13 cellular contexts compared by ENCODE assay signal in genomic region chr17:14048169-14048568, GRCh38. TPM values are rescaled to one million over a fixed set of nuclear protein-coding genes. Genes with fewer than 3 reads are reported as not detected.
DNase-seq lines count a peak whose midpoint lies in the region; ATAC-seq, FAIRE-seq and TF ChIP-seq lines count a peak whose summit lies in the region.
"Had no signal": no experiment of that assay in that cellular context is flagged by ENCODE, and none has a peak within 500 bp of the region (broad histone marks: within the 10 kb centered on the region; RNA-seq: fewer than 3 reads in every experiment).

No MANE protein-coding gene starts in this region.

- CTCF ChIA-PET in HepG2 (lab: Yijun Ruan, JAX; ENCODE audit: low intra/inter-chr PET ratio, low total read pairs) = no interaction called here

- H3K9ac ChIP-seq in DND-41 (ENCODE audit: low read depth, low read length) (no peak overlapping the region), astrocyte (ENCODE audit: low read length) (no peak overlapping the region), HepG2 (ENCODE audit: insufficient read depth, low read depth, low read length) (no peak overlapping the region)

- ATAC-seq in DND-41 (ENCODE audit: insufficient read depth, low read depth) = no peak; the same call in 2 of the 3 replicates
- peak; percentile 73 for ATAC-seq in HepG2
- no peak for ATAC-seq in GM19395 (IDR thresholded peaks at IDR 0.05; ENCODE audit: unreplicated experiment)
- no peak for ATAC-seq in gastrocnemius medialis

- no peak for TF ChIP-seq RAD21 in HepG2 (CRISPR knock-in tag; IDR thresholded peaks at IDR 0.05)

- intact Hi-C loops in HepG2 (cut with micrococcal nuclease; ENCODE audit: unreplicated experiment) (no loop called here), gastrocnemius medialis (cut with DNase I; ENCODE audit: low total_unique reads) (no loop called here)

- peaks cover 8% of the 10 kb centered on the region; the same call in 1 of the 2 replicates for H3K79me2 ChIP-seq in DND-41 (ENCODE audit: insufficient read depth, low read length)
- peaks cover 13% of the 10 kb centered on the region for H3K79me2 ChIP-seq in astrocyte (ENCODE audit: insufficient read depth, low read length)
- no peaks in the 10 kb centered on the region for H3K79me2 ChIP-seq in HepG2 (ENCODE audit: insufficient read depth, low read length)

- DNase-seq in DND-41 (no peak), H7 (peak; percentile 47), astrocyte (ENCODE audit: low read depth) (no peak), HepG2 (ENCODE audit: low spot score) (no peak), NCI-H1436 treated with DMSO at 0.1 percent for 48 hours (lab: John Stamatoyannopoulos, UW) (no peak), gastrocnemius medialis (no peak)
- no peak for DNase-seq in NK-92 treated with Interleukin-12 subunit alpha and Interleukin-12 subunit beta, amount 100 ng/mL, for 24 hours (lab: John Stamatoyannopoulos, UW)
- DNase-seq: activated CD4-positive, CD25-positive, alpha-beta regulatory T cell; activated naive CD8-positive, alpha-beta T cell treated with anti-CD3 and anti-CD28 coated beads for 36 hours; NCI-H69; stimulated activated CD4-positive, alpha-beta T cell treated with anti-CD3 and anti-CD28 coated beads, Interleukin-4, amount 100 ng/mL, for 1 hour; thyroid gland had no signal

- H3K27me3 Mint-ChIP-seq in astrocyte (ENCODE audit: low read depth, unreplicated experiment) = no peaks in the 10 kb centered on the region
- H3K27me3 Mint-ChIP-seq: activated naive CD8-positive, alpha-beta T cell treated with anti-CD3 and anti-CD28 coated beads for 36 hours had no signal

- H3K4me2 ChIP-seq in DND-41 (ENCODE audit: insufficient read depth, low read length) (no peak overlapping the region), astrocyte (ENCODE audit: low read length) (no peak overlapping the region), HepG2 (ENCODE audit: low read depth, low read length) (no peak overlapping the region)

- TF ChIP-seq EP300 in HepG2 (IDR thresholded peaks at IDR 0.05; ENCODE audit: low read depth in 2 of 2, low read length in 2 of 2) (no peak), HepG2 (CRISPR knock-in tag; IDR thresholded peaks at IDR 0.05; ENCODE audit: borderline replicate concordance) (no peak)

- H3K4me1 ChIP-seq in DND-41 (ENCODE audit: insufficient read depth, low read length) (no peaks in the 10 kb centered on the region), astrocyte (ENCODE audit: insufficient read depth, low read length) (peaks cover 2% of the 10 kb centered on the region), HepG2 (ENCODE audit: insufficient read depth, low read length) (peaks cover 19% of the 10 kb centered on the region), gastrocnemius medialis (no peaks in the 10 kb centered on the region)
- H3K4me1 ChIP-seq: thyroid gland had no signal

- H3K27me3 ChIP-seq in DND-41 (ENCODE audit: insufficient read depth, low read length, poor library complexity) (no peaks in the 10 kb centered on the region), H7 (ENCODE audit: control insufficient read depth, insufficient read depth, low read length) (no peaks in the 10 kb centered on the region), astrocyte (ENCODE audit: insufficient read depth, low read length) (no peaks in the 10 kb centered on the region), HepG2 (ENCODE audit: control insufficient read depth in 1 of 2, insufficient read depth in 2 of 2, low read length in 2 of 2) (no peaks in the 10 kb centered on the region), gastrocnemius medialis (no peaks in the 10 kb centered on the region)
- H3K27me3 ChIP-seq: thyroid gland had no signal

- H2AFZ ChIP-seq in DND-41 (ENCODE audit: low read depth, low read length) (no peak overlapping the region), astrocyte (ENCODE audit: low read depth, low read length) (no peak overlapping the region), HepG2 (ENCODE audit: low read length) (no peak overlapping the region)

- POLR2A ChIA-PET in HepG2 (lab: Yijun Ruan, JAX) = interaction anchor here (1.4 kb wide), 1 partner anchor 253 kb away, joined by 5 read pairs; the partner anchor contains the start of gene HS3ST3B1

- no peak overlapping the region for H3K27ac Mint-ChIP-seq in astrocyte (ENCODE audit: unreplicated experiment)
- H3K27ac Mint-ChIP-seq: activated naive CD8-positive, alpha-beta T cell treated with anti-CD3 and anti-CD28 coated beads for 36 hours had no signal

- H3K27ac ChIP-seq in DND-41 (ENCODE audit: low read length) = no peak overlapping the region
- no peak overlapping the region for H3K27ac ChIP-seq in astrocyte (ENCODE audit: low read depth, low read length)
- H3K27ac ChIP-seq in HepG2 (ENCODE audit: extremely low read length, insufficient read depth, low read length) = no peak overlapping the region
- H3K27ac ChIP-seq in gastrocnemius medialis = no peak overlapping the region
- H3K27ac ChIP-seq: thyroid gland had no signal

- no peak for TF ChIP-seq POLR2A in HepG2 (IDR thresholded peaks at IDR 0.05; ENCODE audit: insufficient read depth in 1 of 2, low read depth in 2 of 2, low read length in 2 of 2)
- TF ChIP-seq POLR2A in gastrocnemius medialis (IDR thresholded peaks at IDR 0.05) = no peak

- TF ChIP-seq CTCF in DND-41 (IDR thresholded peaks at IDR 0.05; ENCODE audit: borderline replicate concordance, extremely low read depth, low read length, poor library complexity, severe bottlenecking) = peak; percentile 60
- peak; percentile 22 for TF ChIP-seq CTCF in astrocyte (IDR thresholded peaks at IDR 0.05; ENCODE audit: insufficient read depth, low read depth, low read length)
- TF ChIP-seq CTCF in HepG2 (CRISPR knock-in tag; IDR thresholded peaks at IDR 0.05) = peak; percentile 51
- TF ChIP-seq CTCF in gastrocnemius medialis (IDR thresholded peaks at IDR 0.05 in 4 of 5, conservative IDR thresholded peaks at IDR 0.05 in 1 of 5) = peak in 1 of 5 experiments; percentile 26

- H3K9me3 ChIP-seq in DND-41 (ENCODE audit: insufficient read depth, low read length, severe bottlenecking) = no peaks in the 10 kb centered on the region
- no peaks in the 10 kb centered on the region for H3K9me3 ChIP-seq in astrocyte (ENCODE audit: insufficient read depth, low read depth, low read length)
- H3K9me3 ChIP-seq in HepG2 (ENCODE audit: low read length) = no peaks in the 10 kb centered on the region
- no peaks in the 10 kb centered on the region for H3K9me3 ChIP-seq in gastrocnemius medialis
- H3K9me3 ChIP-seq: thyroid gland had no signal

- H3K4me1 Mint-ChIP-seq in astrocyte (ENCODE audit: low read depth, unreplicated experiment) = peaks cover 2% of the 10 kb centered on the region

- peaks cover 7% of the 10 kb centered on the region for H3K36me3 Mint-ChIP-seq in astrocyte (ENCODE audit: low read depth, unreplicated experiment)

- peaks cover 9% of the 10 kb centered on the region for H3K36me3 ChIP-seq in DND-41 (ENCODE audit: insufficient read depth, low read length)
- H3K36me3 ChIP-seq in H7 (replicated peaks; ENCODE audit: control insufficient read depth, insufficient read depth, low read length) = no peaks in the 10 kb centered on the region
- H3K36me3 ChIP-seq in astrocyte (ENCODE audit: insufficient read depth, low read length) = peaks cover 2% of the 10 kb centered on the region
- 0 out of 5 replicates have a peak, but pooled peaks cover 0 to 1% of the 10 kb centered on the region in 2 experiments for H3K36me3 ChIP-seq in HepG2 (replicated peaks in 1 of 2; ENCODE audit: control insufficient read depth in 1 of 2, insufficient read depth in 2 of 2, low read length in 2 of 2)
- H3K36me3 ChIP-seq in gastrocnemius medialis = peaks cover 0 to 6% of the 10 kb centered on the region in 2 donors
- H3K36me3 ChIP-seq: thyroid gland had no signal

- H3K4me3 ChIP-seq in DND-41 (ENCODE audit: low read depth in 1 of 2, low read length in 2 of 2) (no peak overlapping the region), H7 (ENCODE audit: insufficient read depth, low read depth, low read length) (no peak overlapping the region), astrocyte (ENCODE audit: insufficient read depth, low read depth, low read length) (no peak overlapping the region), HepG2 (replicated peaks in 1 of 3; ENCODE audit: insufficient read depth in 1 of 3, low read depth in 2 of 3, low read length in 3 of 3) (no peak overlapping the region), gastrocnemius medialis (no peak overlapping the region)
- H3K4me3 ChIP-seq: thyroid gland had no signal

- H3K4me3 Mint-ChIP-seq in astrocyte (ENCODE audit: unreplicated experiment) = no peak overlapping the region
- H3K4me3 Mint-ChIP-seq: activated naive CD8-positive, alpha-beta T cell treated with anti-CD3 and anti-CD28 coated beads for 36 hours had no signal

- BruUV-seq in HepG2 (replicated peaks; lab: Mats Ljungman, UMichigan) = no TSS peak

- in situ Hi-C loops in HepG2 (cut with HindIII; ENCODE audit: extremely low pct_ligation_motif_present, low pct_unique_long_range_greater_than_20kb) = no loop called here
- in situ Hi-C loops in gastrocnemius medialis (cut with MboI; ENCODE audit: low sequenced_read_pairs in 4 of 4) = no loop called here

- H4K20me1 ChIP-seq in DND-41 (ENCODE audit: insufficient read depth, low read length) (peaks cover 5% of the 10 kb centered on the region; the same call in 1 of the 2 replicates), astrocyte (ENCODE audit: insufficient read depth, low read length) (peaks cover 11% of the 10 kb centered on the region), HepG2 (ENCODE audit: insufficient read depth, low read length) (no peaks in the 10 kb centered on the region)

- H3K9me3 Mint-ChIP-seq in astrocyte (ENCODE audit: unreplicated experiment) = no peaks in the 10 kb centered on the region
- H3K9me3 Mint-ChIP-seq: activated naive CD8-positive, alpha-beta T cell treated with anti-CD3 and anti-CD28 coated beads for 36 hours had no signal

- FAIRE-seq in astrocyte (lab: Jason Lieb, UNC) (no peak), HepG2 (lab: Jason Lieb, UNC) (no peak)

RNA-seq across cellular contexts. Expression of gene COX10, which starts 21.1 kb away (rescaled TPM):
- 28.8 and 31.0 TPM in 2 replicates for total RNA-seq in H7 (2014; rRNA removed; shearing (Covaris generic))
- total RNA-seq in astrocyte = 16.2 and 16.4 TPM in 2 replicates
- total RNA-seq in HepG2 (2016; rRNA removed; fragmentation: Illumina TruSeq; extraction: Trizol) = 20.1 and 20.6 TPM in 2 replicates
- total RNA-seq in HepG2 (2016; cell fraction: cytosol; rRNA removed; fragmentation: Illumina TruSeq; extraction: Trizol; ENCODE audit: low read depth) = 18.1 and 18.3 TPM in 2 replicates
- total RNA-seq in HepG2 (2016; cell fraction: insoluble cytoplasmic fraction; rRNA removed; fragmentation: Illumina TruSeq; extraction: Trizol) = 16.9 and 20.5 TPM in 2 replicates
- 26.4 and 26.7 TPM in 2 replicates for total RNA-seq in HepG2 (2016; cell fraction: membrane; rRNA removed; fragmentation: Illumina TruSeq; extraction: Trizol)
- 27.8 and 29.9 TPM in 2 replicates for total RNA-seq in HepG2 (2016; cell fraction: nucleus; rRNA removed; fragmentation: Illumina TruSeq; extraction: Trizol)
- polyA plus RNA-seq in HepG2 (2011; rRNA removed) = 12.4 and 13.9 TPM in 2 replicates
- polyA plus RNA-seq in HepG2 (2011; cell fraction: cytosol; rRNA removed) = 16.3 and 17.6 TPM in 2 replicates
- 12.9 and 14.5 TPM in 2 replicates for polyA plus RNA-seq in HepG2 (2011; cell fraction: nucleus; rRNA removed)
- polyA plus RNA-seq in HepG2 (2012) = 9.9 and 11.0 TPM in 2 replicates
- polyA plus RNA-seq in HepG2 (2016; cell fraction: cytosol; fragmentation: Illumina TruSeq; extraction: Trizol; ENCODE audit: low read depth) = 13.0 and 16.0 TPM in 2 replicates
- polyA plus RNA-seq in HepG2 (2016; cell fraction: insoluble cytoplasmic fraction; fragmentation: Illumina TruSeq; extraction: Trizol; ENCODE audit: low read depth) = 16.1 and 19.3 TPM in 2 replicates
- 17.8 and 20.2 TPM in 2 replicates for polyA plus RNA-seq in HepG2 (2016; cell fraction: membrane; fragmentation: Illumina TruSeq; extraction: Trizol; ENCODE audit: low read depth)
- 11.9 and 14.5 TPM in 2 replicates for polyA plus RNA-seq in HepG2 (2016; cell fraction: nucleus; fragmentation: Illumina TruSeq; extraction: Trizol; ENCODE audit: insufficient read depth, low read depth)
- polyA minus RNA-seq in HepG2 (2011; rRNA and poly(A)+ RNA removed; ENCODE audit: low replicate concordance) = 26.5 and 30.3 TPM in 2 replicates
- polyA minus RNA-seq in HepG2 (2011; cell fraction: cytosol; rRNA and poly(A)+ RNA removed) = 18.2 and 20.8 TPM in 2 replicates
- 49.0 and 54.1 TPM in 2 replicates for polyA minus RNA-seq in HepG2 (2011; cell fraction: nucleus; rRNA and poly(A)+ RNA removed)
- 100 to 1,000 TPM in 1 of 4 donors, 10 to 100 TPM in 3; 70.6 to 123 (median 87.3) TPM for total RNA-seq in gastrocnemius medialis
